In the genomic region with DNA sequence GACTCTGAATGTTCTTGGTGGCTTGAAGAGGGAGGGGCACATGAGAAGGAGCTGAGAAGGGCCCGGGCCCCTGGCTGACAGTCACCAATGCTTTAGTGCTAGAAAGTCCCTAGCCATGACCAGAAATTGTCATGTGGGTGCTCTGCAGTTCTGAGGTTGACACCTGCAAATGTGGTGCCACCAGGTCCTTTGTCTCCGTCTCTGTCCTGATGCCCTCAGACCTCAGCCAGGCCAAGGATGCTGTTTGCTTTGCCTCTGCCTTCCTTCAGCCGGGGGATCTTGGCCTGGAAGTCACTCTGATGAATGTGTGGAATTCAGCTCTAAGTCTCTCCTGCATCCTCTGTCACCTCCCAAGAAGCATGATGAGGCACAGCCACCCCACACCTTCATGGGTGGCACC, we compare ENCODE assay signal across 22 cellular contexts.
DNase-seq lines count a peak whose midpoint lies in the region; ATAC-seq, FAIRE-seq and TF ChIP-seq lines count a peak whose summit lies in the region.
"Had no signal": no experiment of that assay in that cellular context is flagged by ENCODE, and none has a peak within 500 bp of the region (broad histone marks: within the 10 kb centered on the region; RNA-seq: fewer than 3 reads in every experiment).

No MANE protein-coding gene starts in this region.

- H2AK5ac ChIP-seq in H9 (ENCODE audit: insufficient read length, low read length) (no peak overlapping the region), H1 (ENCODE audit: low read depth, low read length) (no peak overlapping the region)

- H3K14ac ChIP-seq in H9 (ENCODE audit: insufficient read depth, low read length) (no peak overlapping the region), H1 (ENCODE audit: insufficient read length) (no peak overlapping the region)

- DNase-seq in activated CD8-positive, alpha-beta memory T cell treated with anti-CD3 and anti-CD28 coated beads, Interleukin-2, amount 10 ng/mL, durations not matched to agents 7 days and 5 days, result peak; percentile 28
- DNase-seq in activated CD8-positive, alpha-beta memory T cell treated with anti-CD3 and anti-CD28 coated beads, Interleukin-2, amount 50 U/mL, for 48 hours, result no peak
- DNase-seq in H9, result peak; percentile 20
- peak in 1 of 2 experiments; percentile 19 for DNase-seq in H1 (ENCODE audit: low read depth in 1 of 2, low spot score in 2 of 2)
- DNase-seq in spleen, result peak; percentile 11
- no peak for DNase-seq in NCI-H2196 treated with DMSO at 0.1 percent for 48 hours (lab: John Stamatoyannopoulos, UW; ENCODE audit: unreplicated experiment)
- DNase-seq: Calu3, DMS79 treated with DMSO at 0.1 percent for 48 hours, GF-D8, GOT3, Kasumi-1, NCI-H2029, NCI-H2227 treated with DMSO at 0.1 percent for 48 hours, NCI-H526 treated with DMSO at 0.1 percent for 48 hours, Right ventricle myocardium superior, RPMI8226 had no signal

- H2BK20ac ChIP-seq in H9 (ENCODE audit: low read depth, low read length, poor library complexity, severe bottlenecking), result no peak overlapping the region
- H2BK20ac ChIP-seq in H1 (ENCODE audit: low read length), result peak overlapping the region; percentile 21; the same call in 1 of the 2 replicates

- H4K91ac ChIP-seq in H9 (ENCODE audit: insufficient read length, low read depth, low read length) (no peak overlapping the region), H1 (replicated peaks; ENCODE audit: insufficient read length, low read length) (no peak overlapping the region)

- no CpG with 5 or more reads among the region's 3 CpGs for WGBS in H9 (ENCODE audit: extremely low coverage, insufficient read length, low lambda C conversion rate)
- 89% methylated on average over 3 of the region's 3 CpGs; no CpG with 5 or more reads in 1 of the 2 experiments for WGBS in H1 (ENCODE audit: extremely low coverage in 1 of 2, insufficient coverage in 1 of 2, insufficient read length in 1 of 2, insufficient replicate concordance in 2 of 2, low coverage in 1 of 2, low lambda C conversion rate in 2 of 2, missing lambda C conversion rate in 1 of 2), 2 experiments
- WGBS in spleen, 5 donors, result 71 to 92% (median 81%) methylated on average over 2 to 3 of the region's 3 CpGs
- WGBS in gastroesophageal sphincter (ENCODE audit: low coverage in 1 of 2), 2 donors, result 67% methylated on average over 2 of the region's 3 CpGs; no CpG with 5 or more reads in 1 of the 2 donors

- H3K79me1 ChIP-seq in H9 (ENCODE audit: insufficient read depth, low read depth, low read length, poor library complexity, severe bottlenecking), result no peaks in the 10 kb centered on the region
- H3K79me1 ChIP-seq in H1 (ENCODE audit: low read depth, low read length), result no peaks in the 10 kb centered on the region

- no peak overlapping the region for H3K4me3 Mint-ChIP-seq in activated CD8-positive, alpha-beta memory T cell treated with anti-CD3 and anti-CD28 coated beads, Interleukin-2, amount 10 ng/mL, durations not matched to agents 7 days and 5 days
- no peak overlapping the region for H3K4me3 Mint-ChIP-seq in H9

- no peak overlapping the region for H3K23ac ChIP-seq in H9 (ENCODE audit: insufficient read length, low read depth, low read length)
- no peak overlapping the region for H3K23ac ChIP-seq in H1 (ENCODE audit: insufficient read length)

- H3K27me3 Mint-ChIP-seq in activated CD8-positive, alpha-beta memory T cell treated with anti-CD3 and anti-CD28 coated beads, Interleukin-2, amount 10 ng/mL, durations not matched to agents 7 days and 5 days, result peaks cover 53% of the 10 kb centered on the region
- no peaks in the 10 kb centered on the region; the same call in none of the 2 replicates for H3K27me3 Mint-ChIP-seq in H9 (ENCODE audit: low read depth)

- H3K9ac ChIP-seq in H9 (ENCODE audit: extremely low read depth, insufficient read length, low read length), result no peak overlapping the region
- H3K9ac ChIP-seq in H1 (replicated peaks in 1 of 4; ENCODE audit: extremely low read depth in 1 of 4, low read depth in 3 of 4, low read length in 3 of 4), result no peak overlapping the region

- H3K36me3 ChIP-seq in H1 (ENCODE audit: control insufficient read depth in 2 of 4, insufficient read depth in 4 of 4, low read length in 3 of 4) (no peaks in the 10 kb centered on the region), spleen (no peaks in the 10 kb centered on the region), gastroesophageal sphincter (no peaks in the 10 kb centered on the region)
- H3K36me3 ChIP-seq: SJSA1 had no signal

- no peaks in the 10 kb centered on the region for H4K20me1 ChIP-seq in H9 (ENCODE audit: control insufficient read depth, insufficient read depth, insufficient read length)
- H4K20me1 ChIP-seq in H1 (replicated peaks in 1 of 2; ENCODE audit: control insufficient read depth in 1 of 2, insufficient read depth in 2 of 2, low read length in 2 of 2), result no peaks in the 10 kb centered on the region

- no peaks in the 10 kb centered on the region for H3K4me1 ChIP-seq in H9 (ENCODE audit: insufficient read depth, low read length)
- 0 out of 7 replicates have a peak, but pooled peaks cover 0 to 2% (median 0%) of the 10 kb centered on the region in 4 experiments for H3K4me1 ChIP-seq in H1 (replicated peaks in 1 of 4; ENCODE audit: control insufficient read depth in 3 of 4, insufficient read depth in 4 of 4, low read length in 3 of 4)
- no peaks in the 10 kb centered on the region for H3K4me1 ChIP-seq in spleen
- no peaks in the 10 kb centered on the region for H3K4me1 ChIP-seq in gastroesophageal sphincter

- no peak overlapping the region for H3K4me2 ChIP-seq in H9 (ENCODE audit: insufficient read depth, insufficient read length, low read length)
- no peak overlapping the region for H3K4me2 ChIP-seq in H1 (ENCODE audit: insufficient read depth in 1 of 2, low read depth in 2 of 2, low read length in 2 of 2)

- TF ChIP-seq RAD21 in H1 (IDR thresholded peaks at IDR 0.05 in 1 of 2, conservative IDR thresholded peaks at IDR 0.05 in 1 of 2; ENCODE audit: low read depth in 2 of 2, low read length in 2 of 2), result no peak

- H3K4ac ChIP-seq in H9 (ENCODE audit: low read depth, low read length) (no peak overlapping the region), H1 (replicated peaks; ENCODE audit: insufficient read length, low read depth, low read length) (no peak overlapping the region)

- H3K9me3 ChIP-seq in H9 (ENCODE audit: control insufficient read depth, low read depth, low read length) (no peaks in the 10 kb centered on the region), H1 (ENCODE audit: insufficient read depth in 2 of 2, low read depth in 1 of 2, low read length in 1 of 2) (no peaks in the 10 kb centered on the region), spleen (no peaks in the 10 kb centered on the region), gastroesophageal sphincter (no peaks in the 10 kb centered on the region)
- H3K9me3 ChIP-seq: SJSA1 had no signal

- no peak overlapping the region for H3T11ph ChIP-seq in H9 (ENCODE audit: low read length)

- H4K8ac ChIP-seq in H9 (replicated peaks; ENCODE audit: insufficient read length, low read depth, low read length) (no peak overlapping the region), H1 (ENCODE audit: extremely low read depth, insufficient read depth, low read length) (no peak overlapping the region)

- H3K36me3 Mint-ChIP-seq in activated CD8-positive, alpha-beta memory T cell treated with anti-CD3 and anti-CD28 coated beads, Interleukin-2, amount 10 ng/mL, durations not matched to agents 7 days and 5 days, result no peaks in the 10 kb centered on the region
- H3K36me3 Mint-ChIP-seq in H9 (ENCODE audit: insufficient read depth in 1 of 3, low read depth in 3 of 3), result no peaks in the 10 kb centered on the region; a peak in 1 of 7 replicates

- H3K18ac ChIP-seq in H9 (ENCODE audit: insufficient read length, low read depth, low read length), result no peak overlapping the region
- no peak overlapping the region for H3K18ac ChIP-seq in H1 (ENCODE audit: extremely low read depth, low read length)

- TF ChIP-seq EP300 in H1 (IDR thresholded peaks at IDR 0.05; ENCODE audit: borderline replicate concordance in 1 of 2, low read depth in 2 of 2, low read length in 2 of 2), result no peak
- TF ChIP-seq EP300 in gastroesophageal sphincter (IDR thresholded peaks at IDR 0.05), result no peak

- H2BK15ac ChIP-seq in H9 (ENCODE audit: low read depth, low read length) (no peak overlapping the region), H1 (ENCODE audit: low read length) (no peak overlapping the region)

- TF ChIP-seq POLR2A in H1 (IDR thresholded peaks at IDR 0.05; ENCODE audit: control extremely low read depth in 1 of 2, low read depth in 2 of 2, low read length in 2 of 2), result no peak
- TF ChIP-seq POLR2A in spleen (IDR thresholded peaks at IDR 0.05), result no peak
- no peak for TF ChIP-seq POLR2A in gastroesophageal sphincter (IDR thresholded peaks at IDR 0.05)

- H3K79me2 ChIP-seq in H9 (ENCODE audit: insufficient read depth, low read length) (no peaks in the 10 kb centered on the region), H1 (ENCODE audit: control insufficient read depth in 1 of 2, insufficient read depth in 2 of 2, low read length in 2 of 2) (no peaks in the 10 kb centered on the region)

- H3K4me3 ChIP-seq in H1 (ENCODE audit: extremely low read depth in 1 of 4, insufficient read depth in 2 of 4, low read depth in 3 of 4, low read length in 4 of 4) (no peak overlapping the region), spleen (no peak overlapping the region), gastroesophageal sphincter (no peak overlapping the region)
- H3K4me3 ChIP-seq: SJSA1 had no signal

- no peak for ATAC-seq in activated CD8-positive, alpha-beta memory T cell treated with anti-CD3 and anti-CD28 coated beads, Interleukin-2, amount 10 ng/mL, durations not matched to agents 7 days and 5 days
- ATAC-seq in gastroesophageal sphincter, result no peak
- no peak for ATAC-seq in HG03196 (IDR thresholded peaks at IDR 0.05; ENCODE audit: unreplicated experiment)
- ATAC-seq: HCT116, HepG2 had no signal

- peaks cover 7% of the 10 kb centered on the region for H3K4me1 Mint-ChIP-seq in activated CD8-positive, alpha-beta memory T cell treated with anti-CD3 and anti-CD28 coated beads, Interleukin-2, amount 10 ng/mL, durations not matched to agents 7 days and 5 days
- H3K4me1 Mint-ChIP-seq in H9, result peaks cover 0 to 13% of the 10 kb centered on the region in 2 experiments; a peak in 3 of 4 replicates

- no peaks in the 10 kb centered on the region for H3K9me3 Mint-ChIP-seq in activated CD8-positive, alpha-beta memory T cell treated with anti-CD3 and anti-CD28 coated beads, Interleukin-2, amount 10 ng/mL, durations not matched to agents 7 days and 5 days (ENCODE audit: low read depth)
- peaks cover 0 to 2% of the 10 kb centered on the region in 2 experiments; a peak in 3 of 5 replicates for H3K9me3 Mint-ChIP-seq in H9

- TF ChIP-seq CTCF in H9 (conservative IDR thresholded peaks at IDR 0.05) (no peak), H1 (IDR thresholded peaks at IDR 0.05; ENCODE audit: control extremely low read depth in 1 of 3, insufficient read depth in 1 of 3, low read depth in 1 of 3, low read length in 3 of 3) (no peak), spleen (IDR thresholded peaks at IDR 0.05 in 8 of 11, conservative IDR thresholded peaks at IDR 0.05 in 3 of 11) (no peak), gastroesophageal sphincter (IDR thresholded peaks at IDR 0.05) (no peak)

- H3K23me2 ChIP-seq in H9 (ENCODE audit: insufficient read length, low read depth, low read length, poor library complexity, severe bottlenecking) (no peaks in the 10 kb centered on the region), H1 (ENCODE audit: low read depth, low read length) (no peaks in the 10 kb centered on the region)

- intact Hi-C loops in spleen (cut with DNase I; ENCODE audit: low total_unique reads), result no loop called here

- H2AFZ ChIP-seq in H9 (ENCODE audit: low read length), result no peak overlapping the region
- no peak overlapping the region for H2AFZ ChIP-seq in H1 (ENCODE audit: low read length)

- H2BK120ac ChIP-seq in H9 (ENCODE audit: low read depth, low read length, poor library complexity, severe bottlenecking), result no peak overlapping the region
- no peak overlapping the region for H2BK120ac ChIP-seq in H1 (replicated peaks; ENCODE audit: low read depth, low read length)

- H3K27ac ChIP-seq in H9 (ENCODE audit: insufficient read length, low read depth, low read length) (no peak overlapping the region), H1 (ENCODE audit: low read depth, low read length) (no peak overlapping the region), spleen (no peak overlapping the region), gastroesophageal sphincter (no peak overlapping the region)
- H3K27ac ChIP-seq: SJSA1 had no signal

- POLR2A ChIA-PET in H1 (lab: Charles Lee; ENCODE audit: partially characterized antibody), result no interaction called here

- H3K56ac ChIP-seq in H9 (ENCODE audit: insufficient read length, low read depth, low read length) (no peak overlapping the region), H1 (replicated peaks; ENCODE audit: insufficient read length, low read depth, low read length) (no peak overlapping the region)

- H4K5ac ChIP-seq in H9 (ENCODE audit: insufficient read length, low read depth, low read length) (no peak overlapping the region), H1 (ENCODE audit: insufficient read length, low read depth, low read length) (no peak overlapping the region)

- H3K27ac Mint-ChIP-seq in activated CD8-positive, alpha-beta memory T cell treated with anti-CD3 and anti-CD28 coated beads, Interleukin-2, amount 10 ng/mL, durations not matched to agents 7 days and 5 days, result no peak overlapping the region
- H3K27ac Mint-ChIP-seq in H9, result no peak overlapping the region

- CTCF ChIA-PET in activated CD8-positive, alpha-beta memory T cell treated with anti-CD3 and anti-CD28 coated beads, Interleukin-2, amount 10 ng/mL, durations not matched to agents 7 days and 5 days (lab: Charles Lee), result no interaction called here
- CTCF ChIA-PET in H1 (lab: Charles Lee; ENCODE audit: partially characterized antibody), result interaction anchor here (0.6 to 1.7 kb wide), 2 partner anchors 12 to 939 kb away, joined by 3 to 4 read pairs; no protein-coding TSS in a partner anchor

- H2BK12ac ChIP-seq in H9 (ENCODE audit: insufficient read length, low read depth, low read length) (no peak overlapping the region), H1 (ENCODE audit: low read depth, low read length) (no peak overlapping the region; the same call in 1 of the 2 replicates)

- H2BK5ac ChIP-seq in H9 (ENCODE audit: insufficient read length, low read length) (no peak overlapping the region), H1 (ENCODE audit: low read depth, low read length) (no peak overlapping the region)

- H3K27me3 ChIP-seq in H9 (ENCODE audit: insufficient read depth, low read length), result no peaks in the 10 kb centered on the region
- H3K27me3 ChIP-seq in H1 (replicated peaks in 1 of 4; ENCODE audit: control insufficient read depth in 3 of 4, extremely low read depth in 1 of 4, insufficient read depth in 3 of 4, low read length in 3 of 4), result no peaks in the 10 kb centered on the region
- peaks cover 0 to 17% (median 0%) of the 10 kb centered on the region in 7 donors for H3K27me3 ChIP-seq in spleen (replicated peaks in 1 of 7)
- H3K27me3 ChIP-seq in gastroesophageal sphincter, result peaks cover 24% of the 10 kb centered on the region
- H3K27me3 ChIP-seq: SJSA1 had no signal

- FAIRE-seq in H1 (lab: Jason Lieb, UNC), result no peak
- FAIRE-seq: GM12891, HepG2 had no signal

Comparison
In these comparisons a context has a peak if more than half of its experiments do, and no peak if none do; other contexts are left out.
1. DNase-seq: peak in activated CD8-positive, alpha-beta memory T cell treated with anti-CD3 and anti-CD28 coated beads, Interleukin-2, amount 10 ng/mL, durations not matched to agents 7 days and 5 days (single experiment), H9 (single experiment) and spleen (single experiment); none in activated CD8-positive, alpha-beta memory T cell treated with anti-CD3 and anti-CD28 coated beads, Interleukin-2, amount 50 U/mL, for 48 hours (single experiment) and NCI-H2196 treated with DMSO at 0.1 percent for 48 hours (single experiment).